ENCODE assay signal across 8 cellular contexts in genomic region chr5:38809388-38810359, GRCh38. TPM values are rescaled to one million over a fixed set of nuclear protein-coding genes. Genes with fewer than 3 reads are reported as not detected.
DNase-seq lines count a peak whose midpoint lies in the region; FAIRE-seq and TF ChIP-seq lines count a peak whose summit lies in the region.

No MANE protein-coding gene starts in this region.

- TF ChIP-seq POLR2A in H54 (IDR thresholded peaks at IDR 0.05; ENCODE audit: low read depth, low read length), result no peak

- H3K9ac ChIP-seq in keratinocyte (ENCODE audit: control insufficient read depth, extremely low read depth, insufficient read depth, low read length), result no peak overlapping the region

- dilution Hi-C loops in keratinocyte (cut with MboI; ENCODE audit: extremely low pct_ligation_motif_present, low sequenced_read_pairs), result loop anchor here (10.0 kb wide), 1 partner anchor 365 kb away; no protein-coding TSS in a partner anchor

- BruUV-seq in Calu3 (replicated peaks; lab: Mats Ljungman, UMichigan), result no TSS peak

- H3K4me3 Mint-ChIP-seq in Calu3 (ENCODE audit: low read depth, unreplicated experiment), result no peak overlapping the region

- no peaks in the 10 kb centered on the region for H3K9me3 ChIP-seq in keratinocyte (ENCODE audit: control insufficient read depth, low read depth, low read length)

- H3K36me3 ChIP-seq in bronchial epithelial cell (ENCODE audit: control insufficient read depth, insufficient read depth, low read length) (no peaks in the 10 kb centered on the region), keratinocyte (ENCODE audit: control insufficient read depth in 2 of 2, extremely low read depth in 1 of 2, insufficient read depth in 2 of 2, low read length in 2 of 2) (no peaks in the 10 kb centered on the region)

- no peaks in the 10 kb centered on the region for H3K27me3 ChIP-seq in bronchial epithelial cell (ENCODE audit: control insufficient read depth, insufficient read depth, low read length)
- H3K27me3 ChIP-seq in keratinocyte (ENCODE audit: control insufficient read depth, extremely low read depth, insufficient read depth, low read length), result no peaks in the 10 kb centered on the region

- no peak overlapping the region for H3K27ac ChIP-seq in keratinocyte (ENCODE audit: control insufficient read depth, insufficient read depth, low read length)

- H3K27ac Mint-ChIP-seq in Calu3 (ENCODE audit: unreplicated experiment), result no peak overlapping the region

- no peaks in the 10 kb centered on the region for H3K36me3 Mint-ChIP-seq in Calu3 (ENCODE audit: insufficient read depth, unreplicated experiment)

- H3K4me2 ChIP-seq in keratinocyte (ENCODE audit: control insufficient read depth, extremely low read depth, insufficient read depth, low read depth, low read length), result no peak overlapping the region

- no peak overlapping the region for H3K4me3 ChIP-seq in bronchial epithelial cell (ENCODE audit: low read depth, low read length)
- H3K4me3 ChIP-seq in keratinocyte (ENCODE audit: control insufficient read depth in 2 of 3, extremely low read depth in 1 of 3, insufficient read depth in 2 of 3, low read depth in 1 of 3, low read length in 3 of 3), result no peak overlapping the region

- intact Hi-C loops in Calu3 (cut with micrococcal nuclease; ENCODE audit: unreplicated experiment), result loop anchor here (1.0 to 10.0 kb wide), 5 partner anchors 137 to 595 kb away; no protein-coding TSS in a partner anchor

- no peaks in the 10 kb centered on the region for H4K20me1 ChIP-seq in keratinocyte (ENCODE audit: control insufficient read depth, extremely low read depth, insufficient read depth, low read length)

- H3K4me1 Mint-ChIP-seq in Calu3 (ENCODE audit: low read depth, unreplicated experiment), result peaks cover 15% of the 10 kb centered on the region

- H3K9me1 ChIP-seq in keratinocyte (ENCODE audit: control insufficient read depth, extremely low read depth, insufficient read depth, low read length), result peaks cover 2% of the 10 kb centered on the region

- FAIRE-seq in H54 (lab: Jason Lieb, UNC), result peak; percentile 87
- FAIRE-seq in bronchial epithelial cell (lab: Jason Lieb, UNC), result no peak
- FAIRE-seq in keratinocyte (lab: Jason Lieb, UNC), result peak; percentile 29

- H3K9me3 Mint-ChIP-seq in Calu3 (ENCODE audit: low read depth, unreplicated experiment), result no peaks in the 10 kb centered on the region

- CTCF ChIA-PET in Calu3 (lab: Charles Lee), result interaction anchor here (0.6 to 3.6 kb wide), 21 partner anchors 8 to 1212 kb away, joined by 3 to 106 read pairs (median 3); no protein-coding TSS in a partner anchor

- TF ChIP-seq CTCF in Calu3 (IDR thresholded peaks at IDR 0.05; ENCODE audit: unreplicated experiment) (peak; percentile 72), bronchial epithelial cell (IDR thresholded peaks at IDR 0.05; ENCODE audit: insufficient read depth, low read length, severe bottlenecking) (peak; percentile 80), keratinocyte (optimal IDR thresholded peaks at IDR 0.05 in 1 of 3, IDR thresholded peaks at IDR 0.05 in 1 of 3, conservative IDR thresholded peaks at IDR 0.05 in 1 of 3; ENCODE audit: extremely low read depth in 1 of 3, insufficient read depth in 2 of 3, low read length in 3 of 3) (peak; percentile 80 to 91 (median 86))

- H3K4me1 ChIP-seq in keratinocyte (ENCODE audit: control insufficient read depth, extremely low read depth, insufficient read depth, low read length), result peaks cover 5% of the 10 kb centered on the region

- DNase-seq in Calu3 (peak; percentile 77), H54 (ENCODE audit: insufficient read length, low spot score) (peak; percentile 59), NCI-H1930 (lab: John Stamatoyannopoulos, UW) (peak; percentile 53 to 72), T-helper 2 cell (peak in 3 of 5 experiments; percentile 9 to 60 (median 17)), bronchial epithelial cell (ENCODE audit: low read depth) (peak; percentile 69), keratinocyte (ENCODE audit: low read depth, low spot score) (no peak), cortex of kidney (lab: John Stamatoyannopoulos, UW) (no peak)
- DNase-seq in stimulated activated CD4-positive, alpha-beta T cell treated with anti-CD3 and anti-CD28 coated beads, Interleukin-15, amount 100 ng/mL, for 48 hours (ENCODE audit: low read depth in 2 of 2), result peak; percentile 27 to 48

- peaks cover 9% of the 10 kb centered on the region for H3K27me3 Mint-ChIP-seq in Calu3 (ENCODE audit: unreplicated experiment)

- H2AFZ ChIP-seq in keratinocyte (ENCODE audit: control insufficient read depth, low read length), result peak overlapping the region; percentile 54

- no peaks in the 10 kb centered on the region for H3K79me2 ChIP-seq in keratinocyte (ENCODE audit: control insufficient read depth, insufficient read depth, low read length)

RNA-seq across cellular contexts. Expression of gene OSMR, which starts 36.1 kb away (rescaled TPM):
- total RNA-seq in Calu3 (2022), result 59.8 and 76.4 TPM in 2 replicates
- total RNA-seq in bronchial epithelial cell, result 36.9 and 40.7 TPM in 2 replicates
- polyA plus RNA-seq in keratinocyte, result 33.3 to 43.8 TPM (median 38.7 TPM) in 3 replicates
- 15.5 TPM for polyA plus RNA-seq in keratinocyte (2011; ENCODE audit: low read depth)
- polyA plus RNA-seq in keratinocyte (2011; cell fraction: cytosol; rRNA removed), result 13.9 and 24.5 TPM in 2 replicates
- polyA plus RNA-seq in keratinocyte (2011; cell fraction: nucleus; rRNA removed), result 113 and 115 TPM in 2 replicates
- polyA plus RNA-seq in keratinocyte (2012; ENCODE audit: low replicate concordance), result 28.2 and 42.1 TPM in 2 replicates
- polyA minus RNA-seq in keratinocyte, result 29.4 to 79.2 TPM (median 44.1 TPM) in 3 replicates
- polyA minus RNA-seq in keratinocyte (2011; cell fraction: cytosol; rRNA and poly(A)+ RNA removed), result 19.4 TPM
- polyA minus RNA-seq in keratinocyte (2011; cell fraction: nucleus; rRNA and poly(A)+ RNA removed), result 101 and 184 TPM in 2 replicates

Comparison
In these comparisons a context has a peak if more than half of its experiments do, and no peak if none do; other contexts are left out.
1. DNase-seq: peak in Calu3 (single experiment), H54 (single experiment), NCI-H1930 (2 of 2), T-helper 2 cell (3 of 5), bronchial epithelial cell (single experiment) and stimulated activated CD4-positive, alpha-beta T cell treated with anti-CD3 and anti-CD28 coated beads, Interleukin-15, amount 100 ng/mL, for 48 hours (2 of 2); none in keratinocyte (single experiment) and cortex of kidney (single experiment).
2. Peak in every context shown above with its lines, with median percentiles within 50 percentile points of each other: CTCF ChIP-seq.